In the genomic region with DNA sequence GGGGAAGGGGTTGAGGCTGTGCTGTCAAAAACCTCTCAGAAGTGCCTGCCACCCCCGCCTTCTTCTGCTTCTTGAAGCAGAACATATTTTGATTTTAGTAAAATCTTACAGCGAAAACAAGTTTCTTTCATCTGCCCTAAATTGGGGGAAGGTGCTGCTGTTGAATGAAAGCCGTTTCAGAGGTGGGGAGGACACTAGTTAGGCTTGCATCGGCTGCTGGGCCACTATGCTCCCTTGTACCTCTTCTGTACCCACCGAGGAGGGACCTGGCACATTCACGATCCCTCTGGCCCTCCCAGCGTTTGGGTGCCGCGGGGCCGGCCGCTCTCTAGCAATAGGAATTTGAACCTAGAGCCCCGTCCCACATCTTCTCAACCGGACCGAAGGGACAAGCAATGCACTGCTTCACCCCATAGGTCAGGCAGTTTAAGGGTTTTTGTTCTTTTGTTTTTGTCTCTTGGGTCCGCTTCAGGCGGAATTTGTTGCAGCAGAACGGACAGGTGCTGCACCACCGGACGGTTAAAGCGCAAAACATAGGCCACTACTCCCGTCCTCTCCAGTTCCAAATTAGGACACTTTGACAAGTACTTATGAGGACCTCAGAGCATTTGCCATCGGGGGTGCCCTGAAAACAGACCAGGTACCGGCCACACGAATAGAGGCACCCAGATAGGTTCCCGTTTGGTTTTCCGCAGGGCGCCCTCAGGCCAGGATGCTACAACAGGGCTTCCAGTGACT, we compare ENCODE assay signal across 29 cellular contexts. TPM values are rescaled to one million over a fixed set of nuclear protein-coding genes. Genes with fewer than 3 reads are reported as not detected.
A peak's percentile ranks its signal among the peaks of the same experiment; 100 is the strongest.
DNase-seq lines count a peak whose midpoint lies in the region; ATAC-seq and TF ChIP-seq lines count a peak whose summit lies in the region.
"Had no signal": no experiment of that assay in that cellular context is flagged by ENCODE, and none has a peak within 500 bp of the region (broad histone marks: within the 10 kb centered on the region; RNA-seq: fewer than 3 reads in every experiment).

No MANE protein-coding gene starts in this region.

- H3K4me1 Mint-ChIP-seq in endodermal cell, result peaks cover 1% of the 10 kb centered on the region

- H4K91ac ChIP-seq in trophoblast cell (ENCODE audit: low read depth, low read length), result no peak overlapping the region

- H3K4me1 ChIP-seq in endodermal cell (ENCODE audit: control insufficient read depth, insufficient read depth, low read length) (peaks cover 8% of the 10 kb centered on the region), iPS-20b (ENCODE audit: insufficient read depth, low read length) (peaks cover 5% of the 10 kb centered on the region; the same call in 1 of the 2 replicates), trophoblast cell (ENCODE audit: control insufficient read depth in 1 of 2, insufficient read depth in 2 of 2, low read length in 2 of 2) (peaks cover 0 to 2% of the 10 kb centered on the region in 2 experiments), upper lobe of right lung (no peaks in the 10 kb centered on the region), thyroid gland (peaks cover 0 to under 1% of the 10 kb centered on the region in 2 donors)
- H3K4me1 ChIP-seq: BE2C, BLaER1 had no signal

- H4K12ac ChIP-seq in trophoblast cell (ENCODE audit: low read depth, low read length), result no peak overlapping the region

- H3K27me3 ChIP-seq in endodermal cell (ENCODE audit: control insufficient read depth, insufficient read depth, low read length, poor library complexity, severe bottlenecking) (peaks cover 94% of the 10 kb centered on the region), iPS-20b (ENCODE audit: insufficient read depth, low read length) (peaks cover 100% of the 10 kb centered on the region), trophoblast cell (ENCODE audit: insufficient read depth, low read length) (peaks cover 30% of the 10 kb centered on the region), upper lobe of right lung (peaks cover 98% of the 10 kb centered on the region), thyroid gland (peaks cover 12% of the 10 kb centered on the region)
- H3K27me3 ChIP-seq: BE2C had no signal

- no peak overlapping the region for H3K23ac ChIP-seq in trophoblast cell (ENCODE audit: low read length)

- peaks cover 76% of the 10 kb centered on the region for H3K27me3 Mint-ChIP-seq in endodermal cell (ENCODE audit: insufficient read depth)

- no peak overlapping the region for H3K27ac Mint-ChIP-seq in endodermal cell
- H3K27ac Mint-ChIP-seq: CD4-positive, alpha-beta memory T cell; CD4-positive, CD25-positive, alpha-beta regulatory T cell had no signal

- H3K9me3 Mint-ChIP-seq in endodermal cell, result no peaks in the 10 kb centered on the region

- intact Hi-C loops in upper lobe of right lung (cut with DNase I) (no loop called here), thyroid gland (cut with DNase I) (no loop called here)

- TF ChIP-seq CTCF in endodermal cell (conservative IDR thresholded peaks at IDR 0.05) (no peak), upper lobe of right lung (IDR thresholded peaks at IDR 0.05) (no peak), thyroid gland (IDR thresholded peaks at IDR 0.05) (no peak)

- no peak overlapping the region for H3K14ac ChIP-seq in trophoblast cell (ENCODE audit: low read length)

- H3K4ac ChIP-seq in trophoblast cell (ENCODE audit: low read depth, low read length), result no peak overlapping the region

- no peak overlapping the region for H3K4me2 ChIP-seq in trophoblast cell (ENCODE audit: low read length)
- H3K4me2 ChIP-seq: BLaER1 had no signal

- no peak overlapping the region for H4K8ac ChIP-seq in trophoblast cell (ENCODE audit: low read depth, low read length)

- TF ChIP-seq POLR2A in thyroid gland (IDR thresholded peaks at IDR 0.05), result no peak

- no peaks in the 10 kb centered on the region for H3K9me3 ChIP-seq in endodermal cell (ENCODE audit: control insufficient read depth, low read length)
- H3K9me3 ChIP-seq in iPS-20b (ENCODE audit: insufficient read depth, low read depth, low read length), result no peaks in the 10 kb centered on the region; the same call in 1 of the 2 replicates
- peaks cover 4% of the 10 kb centered on the region for H3K9me3 ChIP-seq in trophoblast cell (ENCODE audit: insufficient read depth, low read depth, low read length)
- H3K9me3 ChIP-seq in upper lobe of right lung, result no peaks in the 10 kb centered on the region
- no peaks in the 10 kb centered on the region for H3K9me3 ChIP-seq in thyroid gland
- H3K9me3 ChIP-seq: BE2C had no signal

- H3K4me3 ChIP-seq in endodermal cell (ENCODE audit: low read length) (no peak overlapping the region), iPS-20b (ENCODE audit: low read length) (peak overlapping the region; percentile 20; the same call in 1 of the 2 replicates), trophoblast cell (ENCODE audit: low read depth, low read length) (peak overlapping the region; percentile 14), upper lobe of right lung (no peak overlapping the region), thyroid gland (replicated peaks in 1 of 3) (no peak overlapping the region)
- H3K4me3 ChIP-seq: BLaER1, GM12878 had no signal

- ATAC-seq in HG03280 (IDR thresholded peaks at IDR 0.05; ENCODE audit: unreplicated experiment) (no peak), upper lobe of right lung (no peak)
- ATAC-seq: GM12878 had no signal

- no peak overlapping the region for H2BK12ac ChIP-seq in trophoblast cell (ENCODE audit: low read length)

- H3K79me2 ChIP-seq in trophoblast cell (ENCODE audit: control insufficient read depth, insufficient read depth, low read length, poor library complexity), result no peaks in the 10 kb centered on the region

- DNase-seq in endodermal cell (peak; percentile 31), trophoblast cell (no peak), upper lobe of right lung (no peak), thyroid gland (no peak), HuH-7.5 (ENCODE audit: low spot score) (no peak)
- DNase-seq: 8988T; ACHN; BE2C; C1 segment of cervical spinal cord; CD4-positive, alpha-beta memory T cell; CD4-positive, CD25-positive, alpha-beta regulatory T cell; CD8-positive, alpha-beta memory T cell; COR-L47; DMS 273 treated with DMSO at 0.1 percent for 48 hours; DMS153; DMS53; DMS79; DND-41; EL; GDM1 had no signal

- H2AFZ ChIP-seq in trophoblast cell (ENCODE audit: insufficient read depth, low read length, poor library complexity), result no peak overlapping the region

- no peaks in the 10 kb centered on the region for H3K79me1 ChIP-seq in trophoblast cell (ENCODE audit: low read length)

- H2AK5ac ChIP-seq in trophoblast cell (ENCODE audit: low read length), result no peak overlapping the region

- H3K4me3 Mint-ChIP-seq in endodermal cell, result no peak overlapping the region
- H3K4me3 Mint-ChIP-seq: CD4-positive, alpha-beta memory T cell; CD4-positive, CD25-positive, alpha-beta regulatory T cell; CD8-positive, alpha-beta memory T cell had no signal

- no peak overlapping the region for H2BK5ac ChIP-seq in trophoblast cell (ENCODE audit: low read depth, low read length, poor library complexity)

- no peaks in the 10 kb centered on the region for H3K36me3 Mint-ChIP-seq in endodermal cell (ENCODE audit: low read depth)
- H3K36me3 Mint-ChIP-seq: CD4-positive, CD25-positive, alpha-beta regulatory T cell had no signal

- H2BK120ac ChIP-seq in trophoblast cell (ENCODE audit: insufficient read depth, low read length, poor library complexity), result no peak overlapping the region

- H3K36me3 ChIP-seq in endodermal cell (ENCODE audit: control insufficient read depth, insufficient read depth, low read length) (no peaks in the 10 kb centered on the region), iPS-20b (ENCODE audit: insufficient read depth, low read depth, low read length) (no peaks in the 10 kb centered on the region), trophoblast cell (ENCODE audit: control insufficient read depth in 1 of 2, insufficient read depth in 2 of 2, low read length in 2 of 2) (no peaks in the 10 kb centered on the region), upper lobe of right lung (no peaks in the 10 kb centered on the region), thyroid gland (no peaks in the 10 kb centered on the region)
- H3K36me3 ChIP-seq: BE2C, BLaER1 had no signal

- WGBS in endodermal cell (ENCODE audit: insufficient coverage in 1 of 2, insufficient read length in 1 of 2), 2 experiments, result 90 to 91% methylated on average over 19 to 27 of the region's 27 CpGs
- no CpG with 5 or more reads among the region's 27 CpGs for WGBS in trophoblast cell (ENCODE audit: extremely low coverage, insufficient coverage, insufficient read length)
- WGBS in thyroid gland, 2 donors, result 5 to 6% methylated on average over 26 of the region's 27 CpGs

- H3K9ac ChIP-seq in endodermal cell (ENCODE audit: extremely low read depth, low read length, poor library complexity, severe bottlenecking) (no peak overlapping the region), iPS-20b (ENCODE audit: low read depth, low read length) (no peak overlapping the region), trophoblast cell (ENCODE audit: low read length) (no peak overlapping the region)
- H3K9ac ChIP-seq: BLaER1 had no signal

- H3K27ac ChIP-seq in endodermal cell (ENCODE audit: low read depth, low read length) (no peak overlapping the region), iPS-20b (ENCODE audit: low read length) (no peak overlapping the region), trophoblast cell (ENCODE audit: low read depth, low read length) (no peak overlapping the region), upper lobe of right lung (no peak overlapping the region), thyroid gland (no peak overlapping the region)
- H3K27ac ChIP-seq: BLaER1 had no signal

- no peak overlapping the region for H3K18ac ChIP-seq in trophoblast cell (ENCODE audit: low read length)

RNA-seq across cellular contexts. Expression of gene SLC6A5, which starts 5.6 kb away (rescaled TPM):
- total RNA-seq in endodermal cell (not detected), upper lobe of right lung (not detected), thyroid gland (not detected)
- 1.1 TPM for polyA plus RNA-seq in endodermal cell (2013, experiment 1 of 2)
- 0.91 TPM for polyA plus RNA-seq in endodermal cell (2013, experiment 2 of 2)
- not detected in 2 replicates for polyA plus RNA-seq in trophoblast cell (2013)
- total RNA-seq: A673; CD4-positive, alpha-beta memory T cell; CD4-positive, CD25-positive, alpha-beta regulatory T cell; CD8-positive, alpha-beta memory T cell; Daoy; G401; GM12878 had no signal
- polyA plus RNA-seq: AG04450; CD14-positive monocyte; CD4-positive, alpha-beta memory T cell; CD4-positive, CD25-positive, alpha-beta regulatory T cell; CD8-positive, alpha-beta memory T cell had no signal

Comparison
In these comparisons a context has a peak if more than half of its experiments do, and no peak if none do; other contexts are left out.
1. H3K4me3 ChIP-seq: peak in iPS-20b (single experiment) and trophoblast cell (single experiment); none in endodermal cell (single experiment), upper lobe of right lung (single experiment) and thyroid gland (0 of 3).